8 cellular contexts compared by ENCODE assay signal in genomic region chr6:158818008-158818579, GRCh38. TPM values are rescaled to one million over a fixed set of nuclear protein-coding genes. Genes with fewer than 3 reads are reported as not detected.
DNase-seq lines count a peak whose midpoint lies in the region; ATAC-seq, FAIRE-seq and TF ChIP-seq lines count a peak whose summit lies in the region.

No MANE protein-coding gene starts in this region.

- no peak overlapping the region for H2AFZ ChIP-seq in fibroblast of lung (ENCODE audit: low read length)

- DNase-seq in BJ (ENCODE audit: low read depth) (no peak), GM19239 (ENCODE audit: insufficient read length, low spot score) (no peak), fibroblast of lung (ENCODE audit: low read depth in 2 of 2) (peak; percentile 73 to 80)
- DNase-seq in activated T-helper 1 cell treated with anti-CD3 and anti-CD28 coated beads, Interleukin-12 subunit alpha, Interleukin-12 subunit beta, Interleukin-2, Interleukin-4 antibody, amounts not matched to agents 30 ng/mL and 10 ng/mL and 1 ng/mL, durations not matched to agents 14 hours and 24 hours and 36 hours (ENCODE audit: low spot score): peak; percentile 80
- DNase-seq in natural killer cell treated with Interleukin-12 subunit alpha and Interleukin-12 subunit beta and Interleukin-15 and Interleukin-18, amount 100 ng/mL, for 72 hours (ENCODE audit: low spot score): peak; percentile 82
- peak; percentile 79 to 82 for DNase-seq in stimulated activated naive CD8-positive, alpha-beta T cell treated with anti-CD3 and anti-CD28 coated beads, Interleukin-15, amount 100 ng/mL, for 72 hours

- peak overlapping the region; percentile 100 for H3K4me3 Mint-ChIP-seq in activated T-helper 1 cell treated with anti-CD3 and anti-CD28 coated beads, Interleukin-12 subunit alpha, Interleukin-12 subunit beta, Interleukin-2, Interleukin-4 antibody, amounts not matched to agents 30 ng/mL and 10 ng/mL and 1 ng/mL, durations not matched to agents 14 hours and 24 hours and 36 hours
- H3K4me3 Mint-ChIP-seq in natural killer cell treated with Interleukin-12 subunit alpha and Interleukin-12 subunit beta and Interleukin-15 and Interleukin-18, amount 100 ng/mL, for 72 hours: peak overlapping the region; percentile 88
- peak overlapping the region; percentile 92 to 98 for H3K4me3 Mint-ChIP-seq in stimulated activated naive CD8-positive, alpha-beta T cell treated with anti-CD3 and anti-CD28 coated beads, Interleukin-15, amount 100 ng/mL, for 72 hours

- H3K9me3 Mint-ChIP-seq in activated T-helper 1 cell treated with anti-CD3 and anti-CD28 coated beads, Interleukin-12 subunit alpha, Interleukin-12 subunit beta, Interleukin-2, Interleukin-4 antibody, amounts not matched to agents 30 ng/mL and 10 ng/mL and 1 ng/mL, durations not matched to agents 14 hours and 24 hours and 36 hours: no peaks in the 10 kb centered on the region
- no peaks in the 10 kb centered on the region for H3K9me3 Mint-ChIP-seq in natural killer cell treated with Interleukin-12 subunit alpha and Interleukin-12 subunit beta and Interleukin-15 and Interleukin-18, amount 100 ng/mL, for 72 hours
- no peaks in the 10 kb centered on the region for H3K9me3 Mint-ChIP-seq in stimulated activated naive CD8-positive, alpha-beta T cell treated with anti-CD3 and anti-CD28 coated beads, Interleukin-15, amount 100 ng/mL, for 72 hours

- peaks cover 67% of the 10 kb centered on the region for H3K4me1 Mint-ChIP-seq in activated T-helper 1 cell treated with anti-CD3 and anti-CD28 coated beads, Interleukin-12 subunit alpha, Interleukin-12 subunit beta, Interleukin-2, Interleukin-4 antibody, amounts not matched to agents 30 ng/mL and 10 ng/mL and 1 ng/mL, durations not matched to agents 14 hours and 24 hours and 36 hours (ENCODE audit: low read depth)
- peaks cover 54 to 62% of the 10 kb centered on the region in 2 donors for H3K4me1 Mint-ChIP-seq in natural killer cell treated with Interleukin-12 subunit alpha and Interleukin-12 subunit beta and Interleukin-15 and Interleukin-18, amount 100 ng/mL, for 72 hours (ENCODE audit: low read depth in 2 of 2)
- peaks cover 70% of the 10 kb centered on the region for H3K4me1 Mint-ChIP-seq in stimulated activated naive CD8-positive, alpha-beta T cell treated with anti-CD3 and anti-CD28 coated beads, Interleukin-15, amount 100 ng/mL, for 72 hours

- no peaks in the 10 kb centered on the region for H4K20me1 ChIP-seq in fibroblast of lung (ENCODE audit: control insufficient read depth, extremely low read depth, insufficient read depth, low read length)

- H3K36me3 ChIP-seq in BJ (ENCODE audit: control insufficient read depth, insufficient read depth, low read length): peaks cover under 1% of the 10 kb centered on the region; the same call in 1 of the 2 replicates
- peaks cover 5% of the 10 kb centered on the region for H3K36me3 ChIP-seq in fibroblast of lung (ENCODE audit: control insufficient read depth, insufficient read depth, low read length)

- no peak for TF ChIP-seq CTCF in BJ (IDR thresholded peaks at IDR 0.05; ENCODE audit: insufficient read depth, low read depth, low read length)
- TF ChIP-seq CTCF in fibroblast of lung (conservative IDR thresholded peaks at IDR 0.05 in 1 of 2, IDR thresholded peaks at IDR 0.05 in 1 of 2; ENCODE audit: low read depth in 1 of 2, low read length in 2 of 2): no peak

- intact Hi-C loops in activated T-helper 1 cell treated with anti-CD3 and anti-CD28 coated beads, Interleukin-12 subunit alpha, Interleukin-12 subunit beta, Interleukin-2, Interleukin-4 antibody, amounts not matched to agents 30 ng/mL and 10 ng/mL and 1 ng/mL, durations not matched to agents 14 hours and 24 hours and 36 hours (cut with micrococcal nuclease): loop anchor here (1.0 to 5.0 kb wide), 9 partner anchors 32 to 1154 kb away; partner anchors contain the start of genes TCP1 and TMEM181

- peaks cover 10% of the 10 kb centered on the region for H3K4me1 ChIP-seq in fibroblast of lung (ENCODE audit: control insufficient read depth, extremely low read depth, insufficient read depth, low read length)

- POLR2A ChIA-PET in BJ (lab: Charles Lee): no interaction called here

- no peaks in the 10 kb centered on the region for H3K27me3 Mint-ChIP-seq in activated T-helper 1 cell treated with anti-CD3 and anti-CD28 coated beads, Interleukin-12 subunit alpha, Interleukin-12 subunit beta, Interleukin-2, Interleukin-4 antibody, amounts not matched to agents 30 ng/mL and 10 ng/mL and 1 ng/mL, durations not matched to agents 14 hours and 24 hours and 36 hours (ENCODE audit: insufficient read depth)
- H3K27me3 Mint-ChIP-seq in natural killer cell treated with Interleukin-12 subunit alpha and Interleukin-12 subunit beta and Interleukin-15 and Interleukin-18, amount 100 ng/mL, for 72 hours: no peaks in the 10 kb centered on the region
- H3K27me3 Mint-ChIP-seq in stimulated activated naive CD8-positive, alpha-beta T cell treated with anti-CD3 and anti-CD28 coated beads, Interleukin-15, amount 100 ng/mL, for 72 hours: no peaks in the 10 kb centered on the region

- FAIRE-seq in GM19239 (lab: Jason Lieb, UNC): peak; percentile 33

- H3K27ac ChIP-seq in fibroblast of lung (ENCODE audit: insufficient read depth, low read length): peak overlapping the region; percentile 77

- H3K27me3 ChIP-seq in BJ (ENCODE audit: control insufficient read depth, insufficient read depth, low read length): no peaks in the 10 kb centered on the region
- no peaks in the 10 kb centered on the region for H3K27me3 ChIP-seq in fibroblast of lung (ENCODE audit: control insufficient read depth, insufficient read depth, low read length)

- H3K36me3 Mint-ChIP-seq in activated T-helper 1 cell treated with anti-CD3 and anti-CD28 coated beads, Interleukin-12 subunit alpha, Interleukin-12 subunit beta, Interleukin-2, Interleukin-4 antibody, amounts not matched to agents 30 ng/mL and 10 ng/mL and 1 ng/mL, durations not matched to agents 14 hours and 24 hours and 36 hours (ENCODE audit: low read depth): peaks cover 41% of the 10 kb centered on the region
- peaks cover 3% of the 10 kb centered on the region for H3K36me3 Mint-ChIP-seq in natural killer cell treated with Interleukin-12 subunit alpha and Interleukin-12 subunit beta and Interleukin-15 and Interleukin-18, amount 100 ng/mL, for 72 hours

- peak overlapping the region; percentile 85 for H3K4me2 ChIP-seq in fibroblast of lung (ENCODE audit: extremely low read depth, insufficient read depth, low read length)

- CTCF ChIA-PET in BJ (lab: Yijun Ruan, JAX): interaction anchor here (1.1 kb wide), 1 partner anchor 317 kb away, joined by 4 read pairs; no protein-coding TSS in a partner anchor

- H3K4me3 ChIP-seq in BJ (ENCODE audit: low read depth, low read length): peak overlapping the region; percentile 68
- peak overlapping the region; percentile 55 to 88 (median 68) for H3K4me3 ChIP-seq in fibroblast of lung (replicated peaks in 1 of 4; ENCODE audit: control extremely low read depth in 1 of 4, insufficient read depth in 1 of 4, low read depth in 3 of 4, low read length in 4 of 4)

- H3K9me3 ChIP-seq in fibroblast of lung (ENCODE audit: control insufficient read depth, insufficient read depth, low read depth, low read length): no peaks in the 10 kb centered on the region

- peak overlapping the region; percentile 83 for H3K9ac ChIP-seq in fibroblast of lung (ENCODE audit: insufficient read depth, low read length)

- H3K27ac Mint-ChIP-seq in activated T-helper 1 cell treated with anti-CD3 and anti-CD28 coated beads, Interleukin-12 subunit alpha, Interleukin-12 subunit beta, Interleukin-2, Interleukin-4 antibody, amounts not matched to agents 30 ng/mL and 10 ng/mL and 1 ng/mL, durations not matched to agents 14 hours and 24 hours and 36 hours: peak overlapping the region; percentile 98
- peak overlapping the region; percentile 89 for H3K27ac Mint-ChIP-seq in natural killer cell treated with Interleukin-12 subunit alpha and Interleukin-12 subunit beta and Interleukin-15 and Interleukin-18, amount 100 ng/mL, for 72 hours
- peak overlapping the region; percentile 96 for H3K27ac Mint-ChIP-seq in stimulated activated naive CD8-positive, alpha-beta T cell treated with anti-CD3 and anti-CD28 coated beads, Interleukin-15, amount 100 ng/mL, for 72 hours

- peaks cover 48% of the 10 kb centered on the region for H3K79me2 ChIP-seq in fibroblast of lung (ENCODE audit: control insufficient read depth, insufficient read depth, low read length)

- ATAC-seq in HG03521 (IDR thresholded peaks at IDR 0.05; ENCODE audit: unreplicated experiment): peak; percentile 42
- peak; percentile 86 for ATAC-seq in natural killer cell treated with Interleukin-12 subunit alpha and Interleukin-12 subunit beta and Interleukin-15 and Interleukin-18, amount 100 ng/mL, for 72 hours
- peak; percentile 69 for ATAC-seq in stimulated activated naive CD8-positive, alpha-beta T cell treated with anti-CD3 and anti-CD28 coated beads, Interleukin-15, amount 100 ng/mL, for 72 hours

TF ChIP-seq in PFSK-1, 5 proteins besides CTCF, POLR2A, EP300 and RAD21 (continues in another document):
- TF ChIP-seq SIN3A (IDR thresholded peaks at IDR 0.05; ENCODE audit: borderline replicate concordance, insufficient read depth, low read length) (no peak), FOXP2 (optimal IDR thresholded peaks at IDR 0.05; ENCODE audit: borderline replicate concordance, extremely low read depth, extremely low read length, insufficient read depth) (no peak), POLR2AphosphoS5 (IDR thresholded peaks at IDR 0.05; ENCODE audit: low read depth, low read length) (peak; percentile 34; the same call in 1 of the 2 replicates), TAF1 (IDR thresholded peaks at IDR 0.05; ENCODE audit: borderline replicate concordance, insufficient read depth, low read length) (no peak)

RNA-seq across cellular contexts. Expression of gene EZR, which starts 1.1 kb away (rescaled TPM):
- polyA plus RNA-seq in BJ (2011; rRNA removed) (113 and 117 TPM in 2 replicates), fibroblast of lung (105 and 132 TPM in 2 replicates)
- polyA minus RNA-seq in BJ (2011; rRNA and poly(A)+ RNA removed): 76.5 and 83.8 TPM in 2 replicates
- 50.8 TPM for polyA plus RNA-seq in PFSK-1 (2012; ENCODE audit: insufficient read length, low read depth)
- total RNA-seq in activated T-helper 1 cell treated with anti-CD3 and anti-CD28 coated beads, Interleukin-12 subunit alpha, Interleukin-12 subunit beta, Interleukin-2, Interleukin-4 antibody, amounts not matched to agents 30 ng/mL and 10 ng/mL and 1 ng/mL, durations not matched to agents 14 hours and 24 hours and 36 hours: 205 and 206 TPM in 2 replicates
- 55.2 and 89.0 TPM in 2 replicates for total RNA-seq in fibroblast of lung
- 103 and 125 TPM in 2 replicates for polyA plus RNA-seq in fibroblast of lung (2012)
- 108 and 119 TPM in 2 replicates for polyA minus RNA-seq in fibroblast of lung (ENCODE audit: low replicate concordance)
- 100 to 1,000 TPM in 1 of 2 donors, 10 to 100 TPM in 1; 71.0 to 135 TPM for total RNA-seq in natural killer cell treated with Interleukin-12 subunit alpha and Interleukin-12 subunit beta and Interleukin-15 and Interleukin-18, amount 100 ng/mL, for 72 hours

Comparison
In these comparisons a context has a peak if more than half of its experiments do, and no peak if none do; other contexts are left out.
1. DNase-seq: peak in activated T-helper 1 cell treated with anti-CD3 and anti-CD28 coated beads, Interleukin-12 subunit alpha, Interleukin-12 subunit beta, Interleukin-2, Interleukin-4 antibody, amounts not matched to agents 30 ng/mL and 10 ng/mL and 1 ng/mL, durations not matched to agents 14 hours and 24 hours and 36 hours (single experiment), fibroblast of lung (2 of 2), natural killer cell treated with Interleukin-12 subunit alpha and Interleukin-12 subunit beta and Interleukin-15 and Interleukin-18, amount 100 ng/mL, for 72 hours (single experiment) and stimulated activated naive CD8-positive, alpha-beta T cell treated with anti-CD3 and anti-CD28 coated beads, Interleukin-15, amount 100 ng/mL, for 72 hours (2 of 2); none in BJ (single experiment) and GM19239 (single experiment).
2. Peak in every context shown above with its lines, with median percentiles within 50 percentile points of each other: ATAC-seq, H3K27ac Mint-ChIP-seq and H3K4me3 Mint-ChIP-seq.